ENCODE assay signal across 14 cellular contexts in genomic region chr10:58743466-58744115, GRCh38.
DNase-seq lines count a peak whose midpoint lies in the region; ATAC-seq, FAIRE-seq and TF ChIP-seq lines count a peak whose summit lies in the region.
"Had no signal": no experiment of that assay in that cellular context is flagged by ENCODE, and none has a peak within 500 bp of the region (broad histone marks: within the 10 kb centered on the region; RNA-seq: fewer than 3 reads in every experiment).

No MANE protein-coding gene starts in this region.

- FAIRE-seq in astrocyte (lab: Jason Lieb, UNC) = no peak
- FAIRE-seq: GM12878 had no signal

- peaks cover 16% of the 10 kb centered on the region for H3K4me1 Mint-ChIP-seq in astrocyte (ENCODE audit: low read depth, unreplicated experiment)
- H3K4me1 Mint-ChIP-seq in CD8-positive, alpha-beta T cell (ENCODE audit: low read depth) = no peaks in the 10 kb centered on the region
- H3K4me1 Mint-ChIP-seq: activated CD4-positive, alpha-beta memory T cell treated with anti-CD3 and anti-CD28 coated beads, Interleukin-2, amount 10 ng/mL, durations not matched to agents 7 days and 5 days had no signal

- H3K9ac ChIP-seq in astrocyte (ENCODE audit: low read length) = peak overlapping the region; percentile 25

- POLR2A ChIA-PET in CD8-positive, alpha-beta T cell (lab: Charles Lee) = interaction anchor here (0.5 kb wide), 1 partner anchor 543 kb away, joined by 6 read pairs; no protein-coding TSS in a partner anchor

- H3K36me3 Mint-ChIP-seq in astrocyte (ENCODE audit: low read depth, unreplicated experiment) = no peaks in the 10 kb centered on the region
- no peaks in the 10 kb centered on the region for H3K36me3 Mint-ChIP-seq in CD8-positive, alpha-beta T cell
- H3K36me3 Mint-ChIP-seq: natural killer cell treated with Interleukin-12 subunit alpha and Interleukin-12 subunit beta and Interleukin-15 and Interleukin-18, amount 100 ng/mL, for 72 hours had no signal

- ATAC-seq in GM19328 (IDR thresholded peaks at IDR 0.05; ENCODE audit: unreplicated experiment) = no peak
- ATAC-seq in CD8-positive, alpha-beta T cell = no peak
- ATAC-seq: GM12878; natural killer cell treated with Interleukin-12 subunit alpha and Interleukin-12 subunit beta and Interleukin-15 and Interleukin-18, amount 100 ng/mL, for 72 hours had no signal

- no peaks in the 10 kb centered on the region for H3K27me3 ChIP-seq in astrocyte (ENCODE audit: insufficient read depth, low read length)
- no peaks in the 10 kb centered on the region for H3K27me3 ChIP-seq in CD8-positive, alpha-beta T cell (ENCODE audit: insufficient read depth, low read length)

- H4K20me1 ChIP-seq in astrocyte (ENCODE audit: insufficient read depth, low read length) = no peaks in the 10 kb centered on the region

- H3K4me1 ChIP-seq in astrocyte (ENCODE audit: insufficient read depth, low read length) = peaks cover 4% of the 10 kb centered on the region
- no peaks in the 10 kb centered on the region for H3K4me1 ChIP-seq in CD8-positive, alpha-beta T cell (ENCODE audit: insufficient read depth, low read length)

- peaks cover 34% of the 10 kb centered on the region for H3K79me2 ChIP-seq in astrocyte (ENCODE audit: insufficient read depth, low read length)

- CTCF ChIA-PET in CD8-positive, alpha-beta T cell (lab: Charles Lee) = interaction anchor here (1.4 kb wide), 1 partner anchor 38 kb away, joined by 3 read pairs; no protein-coding TSS in a partner anchor

- H3K9me3 Mint-ChIP-seq in astrocyte (ENCODE audit: unreplicated experiment) = no peaks in the 10 kb centered on the region
- no peaks in the 10 kb centered on the region for H3K9me3 Mint-ChIP-seq in CD8-positive, alpha-beta T cell
- H3K9me3 Mint-ChIP-seq: activated CD4-positive, alpha-beta memory T cell treated with anti-CD3 and anti-CD28 coated beads, Interleukin-2, amount 10 ng/mL, durations not matched to agents 7 days and 5 days had no signal

- H3K4me3 Mint-ChIP-seq in astrocyte (ENCODE audit: unreplicated experiment) = no peak overlapping the region
- H3K4me3 Mint-ChIP-seq in CD8-positive, alpha-beta T cell = no peak overlapping the region
- H3K4me3 Mint-ChIP-seq: activated CD4-positive, alpha-beta memory T cell treated with anti-CD3 and anti-CD28 coated beads, Interleukin-2, amount 10 ng/mL, durations not matched to agents 7 days and 5 days; natural killer cell treated with Interleukin-12 subunit alpha and Interleukin-12 subunit beta and Interleukin-15 and Interleukin-18, amount 100 ng/mL, for 72 hours had no signal

- H3K4me3 ChIP-seq in astrocyte (ENCODE audit: insufficient read depth, low read depth, low read length) = no peak overlapping the region
- H3K4me3 ChIP-seq in CD8-positive, alpha-beta T cell (ENCODE audit: low read depth, low read length) = no peak overlapping the region
- H3K4me3 ChIP-seq: GM12878 had no signal

- intact Hi-C loops in CD8-positive, alpha-beta T cell (cut with DNase I, micrococcal nuclease) = no loop called here

- no peaks in the 10 kb centered on the region for H3K27me3 Mint-ChIP-seq in astrocyte (ENCODE audit: low read depth, unreplicated experiment)
- H3K27me3 Mint-ChIP-seq in CD8-positive, alpha-beta T cell (ENCODE audit: low read depth) = no peaks in the 10 kb centered on the region
- H3K27me3 Mint-ChIP-seq: activated CD4-positive, alpha-beta memory T cell treated with anti-CD3 and anti-CD28 coated beads, Interleukin-2, amount 10 ng/mL, durations not matched to agents 7 days and 5 days; natural killer cell treated with Interleukin-12 subunit alpha and Interleukin-12 subunit beta and Interleukin-15 and Interleukin-18, amount 100 ng/mL, for 72 hours had no signal

- peak overlapping the region; percentile 67 for H3K27ac Mint-ChIP-seq in astrocyte (ENCODE audit: unreplicated experiment)
- no peak overlapping the region for H3K27ac Mint-ChIP-seq in CD8-positive, alpha-beta T cell
- H3K27ac Mint-ChIP-seq: activated CD4-positive, alpha-beta memory T cell treated with anti-CD3 and anti-CD28 coated beads, Interleukin-2, amount 10 ng/mL, durations not matched to agents 7 days and 5 days; natural killer cell treated with Interleukin-12 subunit alpha and Interleukin-12 subunit beta and Interleukin-15 and Interleukin-18, amount 100 ng/mL, for 72 hours had no signal

- no peaks in the 10 kb centered on the region for H3K36me3 ChIP-seq in astrocyte (ENCODE audit: insufficient read depth, low read length)
- H3K36me3 ChIP-seq in CD8-positive, alpha-beta T cell (ENCODE audit: insufficient read depth, low read length) = no peaks in the 10 kb centered on the region

- H2AFZ ChIP-seq in astrocyte (ENCODE audit: low read depth, low read length) = no peak overlapping the region

- H3K4me2 ChIP-seq in astrocyte (ENCODE audit: low read length) = peak overlapping the region; percentile 32

- no peaks in the 10 kb centered on the region for H3K9me3 ChIP-seq in astrocyte (ENCODE audit: insufficient read depth, low read depth, low read length)
- no peaks in the 10 kb centered on the region for H3K9me3 ChIP-seq in CD8-positive, alpha-beta T cell (ENCODE audit: low read length)

- no peak for TF ChIP-seq CTCF in astrocyte (IDR thresholded peaks at IDR 0.05; ENCODE audit: insufficient read depth, low read depth, low read length)
- no peak for TF ChIP-seq CTCF in CD8-positive, alpha-beta T cell (IDR thresholded peaks at IDR 0.05)

- peak overlapping the region; percentile 59 for H3K27ac ChIP-seq in astrocyte (ENCODE audit: low read depth, low read length)
- no peak overlapping the region for H3K27ac ChIP-seq in CD8-positive, alpha-beta T cell (ENCODE audit: low read depth, low read length)

- DNase-seq in NCI-H2227 (lab: John Stamatoyannopoulos, UW; ENCODE audit: unreplicated experiment) (peak; percentile 53), NCI-H2227 treated with DMSO at 0.1 percent for 48 hours (lab: John Stamatoyannopoulos, UW) (no peak), astrocyte (ENCODE audit: low read depth) (peak; percentile 88), iPS-NIHi7 (ENCODE audit: extremely low spot score) (peak; percentile 58), smooth muscle cell of the brain vasculature (ENCODE audit: low read depth, low spot score) (peak; percentile 60), islet precursor cell (no peak)
- DNase-seq in CD8-positive, alpha-beta T cell = no peak
- DNase-seq: activated CD4-positive, alpha-beta memory T cell treated with anti-CD3 and anti-CD28 coated beads, Interleukin-2, amount 10 ng/mL, durations not matched to agents 7 days and 5 days; activated effector memory CD4-positive, alpha-beta T cell treated with anti-CD3 and anti-CD28 coated beads, Interleukin-2, amount 50 U/mL, for 16 hours; kidney glomerular epithelial cell; NCI-H2029 treated with DMSO at 0.1 percent for 48 hours had no signal

Comparison
In these comparisons a context has a peak if more than half of its experiments do, and no peak if none do; other contexts are left out.
1. DNase-seq: peak in NCI-H2227 (single experiment), astrocyte (single experiment), iPS-NIHi7 (single experiment) and smooth muscle cell of the brain vasculature (single experiment); none in NCI-H2227 treated with DMSO at 0.1 percent for 48 hours (single experiment), islet precursor cell (single experiment) and CD8-positive, alpha-beta T cell (0 of 7).